In genomic region chr19:22882797-22883196, GRCh38 we compare ENCODE assay signal across 8 cellular contexts. TPM values are rescaled to one million over a fixed set of nuclear protein-coding genes. Genes with fewer than 3 reads are reported as not detected.
A peak's percentile ranks its signal among the peaks of the same experiment; 100 is the strongest.
DNase-seq lines count a peak whose midpoint lies in the region; ATAC-seq and TF ChIP-seq lines count a peak whose summit lies in the region.

No MANE protein-coding gene starts in this region.

- TF ChIP-seq CTCF in epithelial cell of esophagus (IDR thresholded peaks at IDR 0.05; ENCODE audit: insufficient read depth, low read depth, low read length, missing control alignments) = peak; percentile 15

- H3K4me3 ChIP-seq in epithelial cell of esophagus (ENCODE audit: low read length) = no peak overlapping the region

- ATAC-seq in sciatic nerve (peak; percentile 62), HG03520 (IDR thresholded peaks at IDR 0.05; ENCODE audit: unreplicated experiment) (no peak), HG03108 (IDR thresholded peaks at IDR 0.05; ENCODE audit: unreplicated experiment) (no peak)

- intact Hi-C loops in sciatic nerve (cut with DNase I) = no loop called here

- peak in 2 of 3 experiments; percentile 27 to 73 for DNase-seq in NCI-H1417 (lab: John Stamatoyannopoulos, UW)
- no peak for DNase-seq in NCI-H1417 treated with DMSO at 0.1 percent for 48 hours (lab: John Stamatoyannopoulos, UW)
- peak; percentile 14 for DNase-seq in NCI-H460 (ENCODE audit: extremely low read depth, low read depth)
- DNase-seq in epithelial cell of esophagus (ENCODE audit: low read depth) = peak; percentile 53
- no peak for DNase-seq in sciatic nerve (ENCODE audit: low spot score)
- DNase-seq in HEK293T (ENCODE audit: extremely low spot score) = no peak

- CTCF ChIA-PET in HEK293T (lab: Yijun Ruan, JAX) = no interaction called here

- POLR2A ChIA-PET in HEK293T (lab: Yijun Ruan, JAX) = no interaction called here

TF ChIP-seq in HEK293T, 16 proteins besides CTCF, POLR2A, EP300 and RAD21:
- TF ChIP-seq ZNF384 (IDR thresholded peaks at IDR 0.05) = no peak
- no peak for TF ChIP-seq PKNOX1 (IDR thresholded peaks at IDR 0.05)
- TF ChIP-seq LEF1 (IDR thresholded peaks at IDR 0.05; ENCODE audit: borderline replicate concordance) = no peak
- TF ChIP-seq FOXA1 (IDR thresholded peaks at IDR 0.05) = no peak
- TF ChIP-seq FOXK2 (IDR thresholded peaks at IDR 0.05) = no peak
- no peak for TF ChIP-seq ELF4 (IDR thresholded peaks at IDR 0.05)
- no peak for TF ChIP-seq FOXM1 (IDR thresholded peaks at IDR 0.05; ENCODE audit: borderline replicate concordance)
- TF ChIP-seq HDGF (IDR thresholded peaks at IDR 0.05; ENCODE audit: borderline replicate concordance) = no peak
- TF ChIP-seq CTBP1 (IDR thresholded peaks at IDR 0.05; ENCODE audit: borderline replicate concordance) = no peak
- TF ChIP-seq ARNT (IDR thresholded peaks at IDR 0.05) = no peak
- TF ChIP-seq TARDBP (IDR thresholded peaks at IDR 0.05) = no peak
- TF ChIP-seq L3MBTL2 (conservative IDR thresholded peaks at IDR 0.05) = no peak
- no peak for TF ChIP-seq BHLHE40 (IDR thresholded peaks at IDR 0.05; ENCODE audit: borderline replicate concordance)
- no peak for TF ChIP-seq NFRKB (IDR thresholded peaks at IDR 0.05)
- TF ChIP-seq SUZ12 (IDR thresholded peaks at IDR 0.05) = no peak
- TF ChIP-seq SP1 (IDR thresholded peaks at IDR 0.05) = no peak

RNA-seq across cellular contexts. Expression of gene ZNF723, which starts 50.7 kb away (rescaled TPM):
- total RNA-seq in NCI-H460 (2014; rRNA removed; shearing (Covaris generic)) = not detected in 2 replicates
- not detected in 2 replicates for polyA plus RNA-seq in NCI-H460 (2014; cell fraction: nucleus; rRNA removed)
- not detected for total RNA-seq in sciatic nerve

Comparison
In these comparisons a context has a peak if more than half of its experiments do, and no peak if none do; other contexts are left out.
1. DNase-seq: peak in NCI-H1417 (2 of 3), NCI-H460 (single experiment) and epithelial cell of esophagus (single experiment); none in NCI-H1417 treated with DMSO at 0.1 percent for 48 hours (single experiment), sciatic nerve (single experiment) and HEK293T (single experiment).